Comparison of ENCODE assay signal across 8 cellular contexts in the genomic region with DNA sequence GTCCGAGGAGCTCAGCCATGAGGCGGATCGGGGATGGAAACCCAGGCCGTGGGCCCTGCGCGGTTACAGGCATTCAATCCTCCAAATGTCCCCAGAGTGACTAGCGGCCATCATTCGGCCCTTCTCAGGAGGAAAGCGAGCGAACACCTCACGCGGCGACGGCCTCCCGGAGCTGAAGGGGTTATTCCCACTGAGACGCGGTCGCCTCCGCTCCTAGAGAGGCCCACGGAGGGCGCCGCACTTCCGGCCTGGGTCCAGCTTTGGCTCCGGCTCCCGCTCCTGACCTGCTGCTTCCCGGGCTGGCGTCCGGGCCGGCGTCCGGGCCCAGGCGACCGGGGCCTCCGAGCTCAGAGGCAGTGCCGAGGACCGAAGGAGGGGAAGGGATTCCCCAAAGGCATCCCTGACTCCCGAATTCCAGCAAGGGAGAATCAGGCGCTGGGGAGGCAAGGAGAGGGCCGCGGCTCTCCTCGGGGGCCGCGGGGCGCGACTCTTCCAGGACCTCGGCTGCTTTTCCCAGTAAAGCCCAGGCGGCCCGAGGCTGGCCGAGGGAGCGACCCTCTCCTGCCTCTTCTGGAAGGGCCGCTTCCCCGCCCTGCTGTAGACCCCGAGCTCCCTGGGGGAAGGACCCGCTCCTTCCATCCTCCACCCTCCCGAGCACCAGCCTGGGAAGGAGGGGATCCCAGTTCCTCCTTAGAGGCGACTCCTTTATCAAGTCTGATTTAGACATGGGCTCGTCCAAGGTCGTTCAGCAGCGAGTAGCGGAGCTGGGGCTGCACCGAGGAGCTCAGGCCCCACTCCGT. TPM values are rescaled to one million over a fixed set of nuclear protein-coding genes. Genes with fewer than 3 reads are reported as not detected.
DNase-seq lines count a peak whose midpoint lies in the region; ATAC-seq and TF ChIP-seq lines count a peak whose summit lies in the region.

No MANE protein-coding gene starts in this region.

- H3K27me3 ChIP-seq in GM06990 (replicated peaks; ENCODE audit: control insufficient read depth, insufficient read depth, low read length) (no peaks in the 10 kb centered on the region), ascending aorta (no peaks in the 10 kb centered on the region), left ventricle myocardium inferior (ENCODE audit: low read depth) (no peaks in the 10 kb centered on the region), trophoblast cell (ENCODE audit: insufficient read depth, low read length) (no peaks in the 10 kb centered on the region)

- H3K36me3 Mint-ChIP-seq in T-cell = no peaks in the 10 kb centered on the region

- POLR2A ChIA-PET in T-cell (lab: Charles Lee) = interaction anchor here in 1 of 2 donors (0.7 kb wide), 1 partner anchor 84 kb away, joined by 3 read pairs; no protein-coding TSS in a partner anchor

- peaks cover 5% of the 10 kb centered on the region for H3K79me2 ChIP-seq in trophoblast cell (ENCODE audit: control insufficient read depth, insufficient read depth, low read length, poor library complexity)

- H3K4me3 Mint-ChIP-seq in T-cell = peak overlapping the region; percentile 79 to 88 (median 83)

- H3K27ac Mint-ChIP-seq in T-cell = peak overlapping the region; percentile 76 to 82

- peaks cover 16 to 27% (median 22%) of the 10 kb centered on the region in 3 donors for H3K4me1 Mint-ChIP-seq in T-cell

- no peaks in the 10 kb centered on the region for H3K36me3 ChIP-seq in GM06990 (ENCODE audit: control insufficient read depth, insufficient read depth, low read length)
- H3K36me3 ChIP-seq in ascending aorta = no peaks in the 10 kb centered on the region
- no peaks in the 10 kb centered on the region for H3K36me3 ChIP-seq in left ventricle myocardium inferior
- no peaks in the 10 kb centered on the region for H3K36me3 ChIP-seq in trophoblast cell (ENCODE audit: control insufficient read depth in 1 of 2, insufficient read depth in 2 of 2, low read length in 2 of 2)

- peak overlapping the region; percentile 97 for H2AFZ ChIP-seq in trophoblast cell (ENCODE audit: insufficient read depth, low read length, poor library complexity)

- no peak for TF ChIP-seq CTCF in GM06990 (IDR thresholded peaks at IDR 0.05; ENCODE audit: insufficient read depth, low read length, poor library complexity, severe bottlenecking)
- TF ChIP-seq CTCF in ascending aorta (IDR thresholded peaks at IDR 0.05) = peak in 1 of 3 experiments; percentile 5
- TF ChIP-seq CTCF in left ventricle myocardium inferior (IDR thresholded peaks at IDR 0.05; ENCODE audit: borderline replicate concordance) = peak; percentile 17

- no peak overlapping the region for H2BK12ac ChIP-seq in trophoblast cell (ENCODE audit: low read length)

- H4K12ac ChIP-seq in trophoblast cell (ENCODE audit: low read depth, low read length) = peak overlapping the region; percentile 81

- H3K14ac ChIP-seq in trophoblast cell (ENCODE audit: low read length) = peak overlapping the region; percentile 72

- peak overlapping the region; percentile 89 for H3K9ac ChIP-seq in trophoblast cell (ENCODE audit: low read length)

- H3K27ac ChIP-seq in ascending aorta (peak overlapping the region; percentile 92), left ventricle myocardium inferior (replicated peaks) (peak overlapping the region; percentile 96), trophoblast cell (ENCODE audit: low read depth, low read length) (peak overlapping the region; percentile 67)

- no peaks in the 10 kb centered on the region for H3K9me3 ChIP-seq in ascending aorta
- no peaks in the 10 kb centered on the region for H3K9me3 ChIP-seq in left ventricle myocardium inferior (replicated peaks)
- no peaks in the 10 kb centered on the region for H3K9me3 ChIP-seq in trophoblast cell (ENCODE audit: insufficient read depth, low read depth, low read length)

- DNase-seq in GM06990 (ENCODE audit: extremely low read depth, insufficient read length) (peak; percentile 54), M059J (ENCODE audit: low read depth) (peak; percentile 82), T-cell (peak; percentile 12 to 69 (median 47)), ascending aorta (ENCODE audit: low spot score in 2 of 2) (peak; percentile 20 to 90), left ventricle myocardium inferior (peak; percentile 90), trophoblast cell (peak; percentile 61 to 74)

- CTCF ChIA-PET in T-cell (lab: Charles Lee) = interaction anchor here in 1 of 2 donors (0.6 to 1.2 kb wide), 3 partner anchors 9 to 52 kb away, joined by 3 to 10 read pairs (median 5); no protein-coding TSS in a partner anchor

- H4K91ac ChIP-seq in trophoblast cell (ENCODE audit: low read depth, low read length) = peak overlapping the region; percentile 88

- H3K4me1 ChIP-seq in ascending aorta (peaks cover 0 to 12% of the 10 kb centered on the region in 2 donors), left ventricle myocardium inferior (peaks cover 26% of the 10 kb centered on the region), trophoblast cell (ENCODE audit: control insufficient read depth in 1 of 2, insufficient read depth in 2 of 2, low read length in 2 of 2) (peaks cover 8 to 10% of the 10 kb centered on the region in 2 experiments)

- no peak overlapping the region for H3K23ac ChIP-seq in trophoblast cell (ENCODE audit: low read length)

- no CpG with 5 or more reads among the region's 62 CpGs for WGBS in trophoblast cell (ENCODE audit: extremely low coverage, insufficient coverage, insufficient read length)

- H3K4me2 ChIP-seq in trophoblast cell (ENCODE audit: low read length) = peak overlapping the region; percentile 65

- intact Hi-C loops in ascending aorta (cut with DNase I) = loop anchor here (1.0 to 2.0 kb wide), 3 partner anchors 9 to 69 kb away; a partner anchor contains a TSS
- intact Hi-C loops in left ventricle myocardium inferior (cut with micrococcal nuclease) = no loop called here

- H2BK120ac ChIP-seq in trophoblast cell (ENCODE audit: insufficient read depth, low read length, poor library complexity) = peak overlapping the region; percentile 59

- ATAC-seq in T-cell (replicated peaks in 1 of 4) (peak; percentile 87 to 96 (median 92)), GM18502 (IDR thresholded peaks at IDR 0.05; ENCODE audit: poor library complexity, unreplicated experiment) (no peak), GM21515 (IDR thresholded peaks at IDR 0.05; ENCODE audit: unreplicated experiment) (no peak)

- H4K8ac ChIP-seq in trophoblast cell (ENCODE audit: low read depth, low read length) = peak overlapping the region; percentile 96

- peak overlapping the region; percentile 33 for H3K4me3 ChIP-seq in GM06990 (replicated peaks; ENCODE audit: low read depth, low read length)
- peak overlapping the region; percentile 81 to 82 for H3K4me3 ChIP-seq in ascending aorta
- peak overlapping the region; percentile 77 for H3K4me3 ChIP-seq in left ventricle myocardium inferior
- peak overlapping the region; percentile 76 for H3K4me3 ChIP-seq in trophoblast cell (ENCODE audit: low read depth, low read length)

- H3K9me3 Mint-ChIP-seq in T-cell = no peaks in the 10 kb centered on the region

- peak overlapping the region; percentile 49 for H3K4ac ChIP-seq in trophoblast cell (ENCODE audit: low read depth, low read length)

- no peaks in the 10 kb centered on the region for H3K27me3 Mint-ChIP-seq in T-cell

- peak overlapping the region; percentile 13 for H2AK5ac ChIP-seq in trophoblast cell (ENCODE audit: low read length)

- H3K18ac ChIP-seq in trophoblast cell (ENCODE audit: low read length) = peak overlapping the region; percentile 87

- H3K79me1 ChIP-seq in trophoblast cell (ENCODE audit: low read length) = peaks cover 13% of the 10 kb centered on the region

- H2BK5ac ChIP-seq in trophoblast cell (ENCODE audit: low read depth, low read length, poor library complexity) = peak overlapping the region; percentile 76

RNA-seq across cellular contexts. Expression of a gene that starts 18.6 kb away (rescaled TPM):
- total RNA-seq in M059J (2014; rRNA removed; shearing (Covaris generic)) = 10.9 and 23.0 TPM in 2 replicates
- 1 to 10 TPM; 2.4 to 7.6 (median 4.4) TPM for total RNA-seq in T-cell
- 12.3 TPM for total RNA-seq in ascending aorta
- 21.1 TPM for total RNA-seq in left ventricle myocardium inferior
- 10.5 and 10.7 TPM in 2 replicates for polyA plus RNA-seq in trophoblast cell (2013)

RNA-seq across cellular contexts. Expression of a gene that starts 43.4 kb away (rescaled TPM):
- total RNA-seq in M059J (2014; rRNA removed; shearing (Covaris generic)) = 72.4 and 104 TPM in 2 replicates
- total RNA-seq in T-cell (100 to 1,000 TPM in 1 of 5 donors, 10 to 100 TPM in 4; 55.7 to 106 (median 95.9) TPM), ascending aorta (66.3 TPM), left ventricle myocardium inferior (35.6 TPM)
- polyA plus RNA-seq in trophoblast cell (2013) = 47.8 and 52.9 TPM in 2 replicates

RNA-seq across cellular contexts. Expression of a gene that starts 43.7 kb away (rescaled TPM):
- 4.8 and 5.2 TPM in 2 replicates for total RNA-seq in M059J (2014; rRNA removed; shearing (Covaris generic))
- total RNA-seq in T-cell (1 to 10 TPM; 1.3 to 3.1 (median 2.7) TPM), ascending aorta (not detected), left ventricle myocardium inferior (0.69 TPM)
- 3.3 and 3.5 TPM in 2 replicates for polyA plus RNA-seq in trophoblast cell (2013)

RNA-seq across cellular contexts. Expression of a gene that starts 57.3 kb away (rescaled TPM):
- total RNA-seq in M059J (2014; rRNA removed; shearing (Covaris generic)) = 39.6 and 57.4 TPM in 2 replicates
- total RNA-seq in T-cell (10 to 100 TPM; 36.4 to 57.8 (median 48.9) TPM), ascending aorta (78.8 TPM), left ventricle myocardium inferior (15.6 TPM)
- 109 and 119 TPM in 2 replicates for polyA plus RNA-seq in trophoblast cell (2013)

Comparison
In these comparisons a context has a peak if more than half of its experiments do, and no peak if none do; other contexts are left out.
1. ATAC-seq: peak in T-cell (4 of 4); none in GM18502 (single experiment) and GM21515 (single experiment).
2. Peak in every context shown above with its lines, with median percentiles within 50 percentile points of each other: DNase-seq, H3K4me3 ChIP-seq and H3K27ac ChIP-seq.